Comparison of ENCODE assay signal across 9 cellular contexts in genomic region chr6:134029495-134030455, GRCh38. TPM values are rescaled to one million over a fixed set of nuclear protein-coding genes. Genes with fewer than 3 reads are reported as not detected.
DNase-seq lines count a peak whose midpoint lies in the region; ATAC-seq and TF ChIP-seq lines count a peak whose summit lies in the region.
"Had no signal": no experiment of that assay in that cellular context is flagged by ENCODE, and none has a peak within 500 bp of the region (broad histone marks: within the 10 kb centered on the region; RNA-seq: fewer than 3 reads in every experiment).

No MANE protein-coding gene starts in this region.

- no peak for TF ChIP-seq CTCF in fibroblast of lung (conservative IDR thresholded peaks at IDR 0.05 in 1 of 2, IDR thresholded peaks at IDR 0.05 in 1 of 2; ENCODE audit: low read depth in 1 of 2, low read length in 2 of 2)
- no peak for TF ChIP-seq CTCF in gastrocnemius medialis (IDR thresholded peaks at IDR 0.05 in 4 of 5, conservative IDR thresholded peaks at IDR 0.05 in 1 of 5)
- no peak for TF ChIP-seq CTCF in GM20000 (IDR thresholded peaks at IDR 0.05; ENCODE audit: extremely low read depth, missing control alignments)

- no peaks in the 10 kb centered on the region for H3K79me2 ChIP-seq in fibroblast of lung (ENCODE audit: control insufficient read depth, insufficient read depth, low read length)

- in situ Hi-C loops in gastrocnemius medialis (cut with MboI; ENCODE audit: low sequenced_read_pairs in 4 of 4) = no loop called here

- H3K27me3 ChIP-seq in fibroblast of lung (ENCODE audit: control insufficient read depth, insufficient read depth, low read length) = no peaks in the 10 kb centered on the region
- H3K27me3 ChIP-seq in gastrocnemius medialis = no peaks in the 10 kb centered on the region
- H3K27me3 ChIP-seq: pancreas had no signal

- H3K4me1 ChIP-seq in fibroblast of lung (ENCODE audit: control insufficient read depth, extremely low read depth, insufficient read depth, low read length) (no peaks in the 10 kb centered on the region), gastrocnemius medialis (no peaks in the 10 kb centered on the region)
- H3K4me1 ChIP-seq: pancreas had no signal

- no peak overlapping the region for H3K4me2 ChIP-seq in fibroblast of lung (ENCODE audit: extremely low read depth, insufficient read depth, low read length)

- H3K4me3 ChIP-seq in fibroblast of lung (replicated peaks in 1 of 4; ENCODE audit: control extremely low read depth in 1 of 4, insufficient read depth in 1 of 4, low read depth in 3 of 4, low read length in 4 of 4) (no peak overlapping the region), gastrocnemius medialis (no peak overlapping the region)
- H3K4me3 ChIP-seq: pancreas had no signal

- peak; percentile 24 to 65 for ATAC-seq in gastrocnemius medialis
- ATAC-seq in left lobe of liver = no peak

- H3K36me3 ChIP-seq in fibroblast of lung (ENCODE audit: control insufficient read depth, insufficient read depth, low read length) (no peaks in the 10 kb centered on the region), gastrocnemius medialis (peaks cover 0 to 10% of the 10 kb centered on the region in 2 donors)
- H3K36me3 ChIP-seq: pancreas had no signal

- no peak for TF ChIP-seq POLR2A in gastrocnemius medialis (IDR thresholded peaks at IDR 0.05)

- intact Hi-C loops in gastrocnemius medialis (cut with DNase I; ENCODE audit: low total_unique reads) = no loop called here

- H3K9me3 ChIP-seq in fibroblast of lung (ENCODE audit: control insufficient read depth, insufficient read depth, low read depth, low read length) = no peaks in the 10 kb centered on the region
- H3K9me3 ChIP-seq in gastrocnemius medialis = no peaks in the 10 kb centered on the region
- H3K9me3 ChIP-seq: pancreas had no signal

- H3K9ac ChIP-seq in fibroblast of lung (ENCODE audit: insufficient read depth, low read length) = no peak overlapping the region

- H3K27ac ChIP-seq in fibroblast of lung (ENCODE audit: insufficient read depth, low read length) (no peak overlapping the region), gastrocnemius medialis (peak overlapping the region in 2 of 4 donors; percentile 15 to 45)
- H3K27ac ChIP-seq: pancreas had no signal

- DNase-seq in LHCN-M2 (ENCODE audit: low read depth) (peak; percentile 80), SHP77 (lab: John Stamatoyannopoulos, UW) (peak; percentile 23 to 36), fibroblast of lung (ENCODE audit: low read depth in 2 of 2) (peak; percentile 39 to 63), gastrocnemius medialis (no peak), DMS114 treated with DMSO at 0.1 percent for 48 hours (lab: John Stamatoyannopoulos, UW; ENCODE audit: unreplicated experiment) (no peak), left lobe of liver (ENCODE audit: low spot score) (no peak), GM20000 (ENCODE audit: low spot score) (no peak)
- DNase-seq: NCI-H1930, pancreas had no signal

- H4K20me1 ChIP-seq in fibroblast of lung (ENCODE audit: control insufficient read depth, extremely low read depth, insufficient read depth, low read length) = no peaks in the 10 kb centered on the region

- H2AFZ ChIP-seq in fibroblast of lung (ENCODE audit: low read length) = no peak overlapping the region

RNA-seq across cellular contexts. Expression of gene SLC2A12, which starts 22.6 kb away (rescaled TPM):
- total RNA-seq in LHCN-M2 (2014; rRNA removed) (0.06 and 0.57 TPM in 2 replicates), fibroblast of lung (4.6 and 10.1 TPM in 2 replicates), gastrocnemius medialis (1 to 10 TPM; 2.0 to 4.7 (median 3.3) TPM), left lobe of liver (0.75 TPM)
- polyA plus RNA-seq in LHCN-M2 (2012) = 0.16 TPM
- polyA plus RNA-seq in fibroblast of lung = 3.2 and 7.0 TPM in 2 replicates
- 1.5 and 3.1 TPM in 2 replicates for polyA plus RNA-seq in fibroblast of lung (2012)
- 1.0 and 1.8 TPM in 2 replicates for polyA minus RNA-seq in fibroblast of lung (ENCODE audit: low replicate concordance)

Comparison
In these comparisons a context has a peak if more than half of its experiments do, and no peak if none do; other contexts are left out.
1. DNase-seq: peak in LHCN-M2 (single experiment), SHP77 (2 of 2) and fibroblast of lung (2 of 2); none in gastrocnemius medialis (0 of 2), DMS114 treated with DMSO at 0.1 percent for 48 hours (single experiment), left lobe of liver (single experiment) and GM20000 (single experiment).